9 cellular contexts compared by ENCODE assay signal in genomic region chr13:97953376-97953970, GRCh38. TPM values are rescaled to one million over a fixed set of nuclear protein-coding genes. Genes with fewer than 3 reads are reported as not detected.
DNase-seq lines count a peak whose midpoint lies in the region; ATAC-seq and TF ChIP-seq lines count a peak whose summit lies in the region.
"Had no signal": no experiment of that assay in that cellular context is flagged by ENCODE, and none has a peak within 500 bp of the region (broad histone marks: within the 10 kb centered on the region; RNA-seq: fewer than 3 reads in every experiment).

Gene IPO5 (plus strand): TSS chr13:97953675. CDS start chr13:97976697, 23,022 bp downstream.

- H3K27ac ChIP-seq in colonic mucosa (no peak within 1 kb of the TSS), lung (ENCODE audit: low read depth in 1 of 2, low read length in 1 of 2) (no peak within 1 kb of the TSS), upper lobe of left lung (no peak within 1 kb of the TSS)

- H3K4me3 ChIP-seq in colonic mucosa (no peak within 1 kb of the TSS), lung (no peak within 1 kb of the TSS), upper lobe of left lung (no peak within 1 kb of the TSS)

- H3K36me3 ChIP-seq in colonic mucosa = no peaks in the 10 kb centered on the region
- H3K36me3 ChIP-seq in lung (ENCODE audit: control insufficient read depth in 2 of 2, insufficient read depth in 2 of 2, low read length in 2 of 2) = no peaks in the 10 kb centered on the region
- H3K36me3 ChIP-seq in upper lobe of left lung = no peaks in the 10 kb centered on the region

- H3K36me3 Mint-ChIP-seq in activated CD4-positive, alpha-beta T cell treated with anti-CD3 and anti-CD28 coated beads, Interleukin-2, amount 10 ng/mL, durations not matched to agents 24 days and 14 days (ENCODE audit: low read depth) = no peaks in the 10 kb centered on the region

- H3K4me1 Mint-ChIP-seq in activated CD4-positive, alpha-beta T cell treated with anti-CD3 and anti-CD28 coated beads, Interleukin-2, amount 10 ng/mL, durations not matched to agents 24 days and 14 days = no peaks in the 10 kb centered on the region

- H3K27me3 ChIP-seq in colonic mucosa (no peaks in the 10 kb centered on the region), lung (ENCODE audit: control insufficient read depth, insufficient read depth) (no peaks in the 10 kb centered on the region), upper lobe of left lung (no peaks in the 10 kb centered on the region)

- no peak for TF ChIP-seq CTCF in colonic mucosa (IDR thresholded peaks at IDR 0.05)
- TF ChIP-seq CTCF in lung (IDR thresholded peaks at IDR 0.05; ENCODE audit: control extremely low read depth, extremely low read depth) = no peak
- TF ChIP-seq CTCF in upper lobe of left lung (IDR thresholded peaks at IDR 0.05) = no peak

- DNase-seq in activated CD4-positive, alpha-beta T cell treated with anti-CD3 and anti-CD28 coated beads, Interleukin-2, amount 10 ng/mL, durations not matched to agents 24 days and 14 days = no peak
- DNase-seq in activated CD4-positive, alpha-beta T cell treated with anti-CD3 and anti-CD28 coated beads, Interleukin-2, amount 50 U/mL, for 4 hours = no peak
- no peak for DNase-seq in colonic mucosa
- no peak for DNase-seq in lung (ENCODE audit: low spot score)
- DNase-seq in upper lobe of left lung = no peak
- no peak for DNase-seq in SW 1271 (lab: John Stamatoyannopoulos, UW)
- no peak for DNase-seq in islet precursor cell
- DNase-seq: NCI-H1694 treated with DMSO at 0.1 percent for 48 hours had no signal

- H3K4me1 ChIP-seq in colonic mucosa (no peaks in the 10 kb centered on the region), lung (ENCODE audit: control insufficient read depth in 2 of 2, insufficient read depth in 2 of 2, low read length in 2 of 2) (no peaks in the 10 kb centered on the region), upper lobe of left lung (no peaks in the 10 kb centered on the region)

- TF ChIP-seq POLR2A in upper lobe of left lung (IDR thresholded peaks at IDR 0.05) = no peak

- ATAC-seq in lung (ENCODE audit: insufficient read depth, low FRiP score) = no peak
- ATAC-seq in upper lobe of left lung (ENCODE audit: low FRiP score in 2 of 2) = no peak
- no peak for ATAC-seq in GM21737 (IDR thresholded peaks at IDR 0.05; ENCODE audit: unreplicated experiment)

- TF ChIP-seq EP300 in upper lobe of left lung (IDR thresholded peaks at IDR 0.05) = no peak

- H3K9me3 ChIP-seq in colonic mucosa (no peaks in the 10 kb centered on the region), lung (ENCODE audit: control insufficient read depth in 2 of 2, insufficient read depth in 1 of 2, low read length in 1 of 2) (peaks cover 0 to 1% of the 10 kb centered on the region in 2 donors), upper lobe of left lung (no peaks in the 10 kb centered on the region)

- 67 to 70% methylated on average over 10 of the region's 10 CpGs for WGBS in lung, 2 donors
- WGBS in upper lobe of left lung, 2 donors = 58 to 63% methylated on average over 6 to 10 of the region's 10 CpGs

- no peak within 1 kb of the TSS for H3K27ac Mint-ChIP-seq in activated CD4-positive, alpha-beta T cell treated with anti-CD3 and anti-CD28 coated beads, Interleukin-2, amount 10 ng/mL, durations not matched to agents 24 days and 14 days

- no peak within 1 kb of the TSS for H3K4me3 Mint-ChIP-seq in activated CD4-positive, alpha-beta T cell treated with anti-CD3 and anti-CD28 coated beads, Interleukin-2, amount 10 ng/mL, durations not matched to agents 24 days and 14 days

- intact Hi-C loops in activated CD4-positive, alpha-beta T cell treated with anti-CD3 and anti-CD28 coated beads, Interleukin-2, amount 10 ng/mL, durations not matched to agents 24 days and 14 days (cut with micrococcal nuclease) = no loop called here
- intact Hi-C loops in colonic mucosa (cut with DNase I) = no loop called here

- no peaks in the 10 kb centered on the region for H3K27me3 Mint-ChIP-seq in activated CD4-positive, alpha-beta T cell treated with anti-CD3 and anti-CD28 coated beads, Interleukin-2, amount 10 ng/mL, durations not matched to agents 24 days and 14 days

- peaks cover 3% of the 10 kb centered on the region for H3K9me3 Mint-ChIP-seq in activated CD4-positive, alpha-beta T cell treated with anti-CD3 and anti-CD28 coated beads, Interleukin-2, amount 10 ng/mL, durations not matched to agents 24 days and 14 days

- no peak within 1 kb of the TSS for H3K9ac ChIP-seq in colonic mucosa (ENCODE audit: low read depth in 2 of 2, low read length in 2 of 2)

RNA-seq across cellular contexts. Expression of gene IPO5, which starts in this region (rescaled TPM):
- 243 and 245 TPM in 2 replicates for total RNA-seq in activated CD4-positive, alpha-beta T cell treated with anti-CD3 and anti-CD28 coated beads, Interleukin-2, amount 10 ng/mL, durations not matched to agents 24 days and 14 days
- total RNA-seq in colonic mucosa (10 to 100 TPM; 67.5 to 95.4 TPM), lung (100 to 1,000 TPM in 1 of 2 donors, 10 to 100 TPM in 1; 84.8 to 137 TPM), upper lobe of left lung (100 to 1,000 TPM in 1 of 6 donors, 10 to 100 TPM in 5; 35.8 to 127 (median 75.6) TPM)
- polyA plus RNA-seq in lung = 10 to 100 TPM; 26.7 to 38.6 TPM
